In genomic region chr12:132600048-132601032, GRCh38 we compare ENCODE assay signal across 8 cellular contexts. TPM values are rescaled to one million over a fixed set of nuclear protein-coding genes. Genes with fewer than 3 reads are reported as not detected.
DNase-seq lines count a peak whose midpoint lies in the region; ATAC-seq and TF ChIP-seq lines count a peak whose summit lies in the region.

No MANE protein-coding gene starts in this region.

- H3K4me1 ChIP-seq in mucosa of descending colon (ENCODE audit: low read depth), result peaks cover 33% of the 10 kb centered on the region
- H3K4me1 ChIP-seq in tibial nerve, result peaks cover 0 to 19% (median 8%) of the 10 kb centered on the region in 4 donors

- peaks cover 18% of the 10 kb centered on the region; the same call in 1 of the 2 replicates for H3K4me1 Mint-ChIP-seq in WTC11

- H3K27me3 ChIP-seq in tibial nerve, result peaks cover 0 to 79% of the 10 kb centered on the region in 2 donors

- H3K9me3 ChIP-seq in mucosa of descending colon, result no peaks in the 10 kb centered on the region
- H3K9me3 ChIP-seq in tibial nerve, result no peaks in the 10 kb centered on the region

- H3K27ac ChIP-seq in tibial nerve, result peak overlapping the region in 1 of 4 donors; percentile 51

- peak overlapping the region; percentile 34 for H3K4me3 ChIP-seq in epithelial cell of esophagus (ENCODE audit: low read length)
- H3K4me3 ChIP-seq in mucosa of descending colon, result no peak overlapping the region
- H3K4me3 ChIP-seq in tibial nerve, result peak overlapping the region; percentile 28 to 48 (median 38)

- intact Hi-C loops in mucosa of descending colon (cut with DNase I, micrococcal nuclease), result no loop called here

- peak in 1 of 2 donors; percentile 7 for TF ChIP-seq EP300 in tibial nerve (IDR thresholded peaks at IDR 0.05)

- TF ChIP-seq POLR2A in tibial nerve (IDR thresholded peaks at IDR 0.05), result no peak

- POLR2A ChIA-PET in WTC11 (lab: Charles Lee), result interaction anchor here (0.6 kb wide), 1 partner anchor 36 kb away, joined by 6 read pairs; no protein-coding TSS in a partner anchor

- H3K9me3 Mint-ChIP-seq in WTC11, result peaks cover 5% of the 10 kb centered on the region

- H3K27me3 Mint-ChIP-seq in WTC11 (ENCODE audit: low read depth), result peaks cover 81% of the 10 kb centered on the region

- peak; percentile 73 for ATAC-seq in WTC11
- ATAC-seq in mucosa of descending colon, result peak; percentile 72
- no peak for ATAC-seq in HG02970 (IDR thresholded peaks at IDR 0.05; ENCODE audit: low FRiP score, unreplicated experiment)

- no peaks in the 10 kb centered on the region for H3K36me3 Mint-ChIP-seq in WTC11

- no peak overlapping the region for H3K27ac Mint-ChIP-seq in WTC11

- CTCF ChIA-PET in WTC11 (lab: Charles Lee), result interaction anchor here (0.6 to 3.1 kb wide), 11 partner anchors 9 to 150 kb away, joined by 3 to 28 read pairs (median 4); partner anchors contain the start of genes LRCOL1 and P2RX2

- peak overlapping the region; percentile 50 for H3K4me3 Mint-ChIP-seq in WTC11

- DNase-seq in stimulated activated CD4-positive, alpha-beta T cell treated with anti-CD3 and anti-CD28 coated beads, Interleukin-12 subunit alpha, Interleukin-12 subunit beta, amount 100 ng/mL, for 4 hours, result peak; percentile 24
- DNase-seq in stimulated activated CD4-positive, alpha-beta T cell treated with anti-CD3 and anti-CD28 coated beads, Interleukin-4, amount 100 ng/mL, for 1 hour, result no peak
- DNase-seq in NCI-H187 treated with DMSO at 0.1 percent for 48 hours (lab: John Stamatoyannopoulos, UW) (peak; percentile 31), WTC11 (ENCODE audit: low spot score) (peak; percentile 78), epithelial cell of esophagus (ENCODE audit: low read depth) (peak; percentile 43), mucosa of descending colon (peak; percentile 70 to 82 (median 75)), tibial nerve (ENCODE audit: low spot score in 2 of 2) (peak in 1 of 2 donors; percentile 62)

- H3K36me3 ChIP-seq in mucosa of descending colon (ENCODE audit: low read depth) (no peaks in the 10 kb centered on the region), tibial nerve (no peaks in the 10 kb centered on the region)

- WGBS in tibial nerve, 2 donors, result 35 to 39% methylated on average over 33 to 38 of the region's 45 CpGs

- TF ChIP-seq CTCF in WTC11 (IDR thresholded peaks at IDR 0.05) (no peak), epithelial cell of esophagus (IDR thresholded peaks at IDR 0.05; ENCODE audit: insufficient read depth, low read depth, low read length, missing control alignments) (peak; percentile 63), mucosa of descending colon (IDR thresholded peaks at IDR 0.05) (peak; percentile 29), tibial nerve (IDR thresholded peaks at IDR 0.05) (peak; percentile 35 to 70 (median 55))

TF ChIP-seq in WTC11, 78 proteins besides CTCF, POLR2A, EP300 and RAD21:
- TF ChIP-seq, protein P1, sequence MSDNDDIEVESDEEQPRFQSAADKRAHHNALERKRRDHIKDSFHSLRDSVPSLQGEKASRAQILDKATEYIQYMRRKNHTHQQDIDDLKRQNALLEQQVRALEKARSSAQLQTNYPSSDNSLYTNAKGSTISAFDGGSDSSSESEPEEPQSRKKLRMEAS (CRISPR knock-in tag; IDR thresholded peaks at IDR 0.05), result peak; percentile 51
- TF ChIP-seq AR (CRISPR knock-in tag; IDR thresholded peaks at IDR 0.05) (no peak), SP1 (CRISPR knock-in tag; conservative IDR thresholded peaks at IDR 0.05) (peak; percentile 52), PRRX2 (CRISPR knock-in tag; IDR thresholded peaks at IDR 0.05) (no peak)
- TF ChIP-seq, protein P2, sequence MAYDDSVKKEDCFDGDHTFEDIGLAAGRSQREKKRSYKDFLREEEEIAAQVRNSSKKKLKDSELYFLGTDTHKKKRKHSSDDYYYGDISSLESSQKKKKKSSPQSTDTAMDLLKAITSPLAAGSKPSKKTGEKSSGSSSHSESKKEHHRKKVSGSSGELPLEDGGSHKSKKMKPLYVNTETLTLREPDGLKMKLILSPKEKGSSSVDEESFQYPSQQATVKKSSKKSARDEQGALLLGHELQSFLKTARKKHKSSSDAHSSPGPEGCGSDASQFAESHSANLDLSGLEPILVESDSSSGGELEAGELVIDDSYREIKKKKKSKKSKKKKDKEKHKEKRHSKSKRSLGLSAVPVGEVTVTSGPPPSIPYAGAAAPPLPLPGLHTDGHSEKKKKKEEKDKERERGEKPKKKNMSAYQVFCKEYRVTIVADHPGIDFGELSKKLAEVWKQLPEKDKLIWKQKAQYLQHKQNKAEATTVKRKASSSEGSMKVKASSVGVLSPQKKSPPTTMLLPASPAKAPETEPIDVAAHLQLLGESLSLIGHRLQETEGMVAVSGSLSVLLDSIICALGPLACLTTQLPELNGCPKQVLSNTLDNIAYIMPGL (CRISPR knock-in tag; IDR thresholded peaks at IDR 0.05), result 0 out of 2 replicates have a peak, but pooled peaks have one; percentile 54

RNA-seq across cellular contexts. Expression of gene LRCOL1, which starts 10.0 kb away (rescaled TPM):
- total RNA-seq in WTC11 (2021) (0.24 TPM in 1 of 3 replicates, not detected in the others), mucosa of descending colon (not detected), tibial nerve (not detected)

RNA-seq across cellular contexts. Expression of gene P2RX2, which starts 18.2 kb away (rescaled TPM):
- total RNA-seq in WTC11 (2021) (1.6 to 2.6 TPM (median 2.1 TPM) in 3 replicates), mucosa of descending colon (1 to 10 TPM in 1 of 3 donors, under 1 TPM in 2; 0.19 to 1.4 (median 0.32) TPM), tibial nerve (not detected)
